1 cellular context compared by ENCODE assay signal in genomic region chr6:55379486-55379885, GRCh38.
TF ChIP-seq lines count a peak whose summit lies in the region.

No MANE protein-coding gene starts in this region.

TF ChIP-seq in IMR-90, 13 proteins besides CTCF, POLR2A, EP300 and RAD21 (continued from another document):
- TF ChIP-seq USF2 (IDR thresholded peaks at IDR 0.05; ENCODE audit: low read depth, low read length), result no peak
- no peak for TF ChIP-seq MXI1 (IDR thresholded peaks at IDR 0.05; ENCODE audit: borderline replicate concordance, low read depth, low read length)
